31 cellular contexts compared by ENCODE assay signal in the genomic region with DNA sequence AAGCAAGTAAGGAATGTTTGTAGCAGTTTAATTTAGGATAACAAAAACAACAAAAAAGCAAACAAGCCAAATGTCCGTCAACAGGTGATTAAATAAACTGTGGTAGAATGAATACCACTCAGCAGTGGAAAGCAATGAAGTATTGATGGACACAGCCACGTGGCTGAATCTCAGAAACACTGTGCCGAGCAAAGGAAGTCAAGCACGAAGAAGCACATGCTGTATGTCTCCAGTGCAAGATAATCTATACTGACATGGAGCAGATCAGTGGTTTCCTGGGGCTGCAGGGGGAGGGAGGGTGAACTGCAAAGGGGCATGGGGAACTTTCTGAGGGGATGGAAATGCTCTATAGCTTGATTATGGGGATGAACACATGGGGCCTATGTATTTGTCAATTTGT.
"Had no signal": no experiment of that assay in that cellular context is flagged by ENCODE, and none has a peak within 500 bp of the region (broad histone marks: within the 10 kb centered on the region; RNA-seq: fewer than 3 reads in every experiment).

No MANE protein-coding gene starts in this region.

- H3K27ac Mint-ChIP-seq: activated B cell treated with CpG ODN at 0.5 μM for 24 hours; activated CD4-positive, alpha-beta memory T cell treated with anti-CD3 and anti-CD28 coated beads for 36 hours; activated naive CD4-positive, alpha-beta T cell treated with anti-CD3 and anti-CD28 coated beads, Interleukin-2, amount 10 ng/mL, durations not matched to agents 7 days and 5 days; activated naive CD8-positive, alpha-beta T cell; activated naive CD8-positive, alpha-beta T cell treated with anti-CD3 and anti-CD28 coated beads, Interleukin-2, amount 50 U/mL, for 24 hours; activated T-helper 1 cell treated with anti-CD3 and anti-CD28 coated beads, Interleukin-12 subunit alpha, Interleukin-12 subunit beta, Interleukin-2, Interleukin-4 antibody, amounts not matched to agents 30 ng/mL and 10 ng/mL and 1 ng/mL, durations not matched to agents 14 hours and 24 hours and 36 hours had no signal

- H3K36me3 ChIP-seq: cardiac muscle cell, SJSA1 had no signal

- H3K9me3 Mint-ChIP-seq: activated B cell treated with CpG ODN at 0.5 μM for 24 hours; activated naive CD8-positive, alpha-beta T cell treated with anti-CD3 and anti-CD28 coated beads, Interleukin-2, amount 50 U/mL, for 24 hours; activated T-helper 1 cell treated with anti-CD3 and anti-CD28 coated beads, Interleukin-12 subunit alpha, Interleukin-12 subunit beta, Interleukin-2, Interleukin-4 antibody, amounts not matched to agents 30 ng/mL and 10 ng/mL and 1 ng/mL, durations not matched to agents 14 hours and 24 hours and 36 hours; central memory CD8-positive, alpha-beta T cell had no signal

- H3K4me1 ChIP-seq: SJSA1 had no signal

- H3K4me3 ChIP-seq: cardiac muscle cell, K562, SJSA1 had no signal

- H3K4me1 Mint-ChIP-seq: activated B cell treated with CpG ODN at 0.5 μM for 24 hours; activated naive CD4-positive, alpha-beta T cell treated with anti-CD3 and anti-CD28 coated beads, Interleukin-2, amount 10 ng/mL, durations not matched to agents 7 days and 5 days; activated naive CD8-positive, alpha-beta T cell treated with anti-CD3 and anti-CD28 coated beads, Interleukin-2, amount 50 U/mL, for 24 hours; central memory CD8-positive, alpha-beta T cell had no signal

- H3K36me3 Mint-ChIP-seq: activated naive CD4-positive, alpha-beta T cell treated with anti-CD3 and anti-CD28 coated beads, Interleukin-2, amount 10 ng/mL, durations not matched to agents 7 days and 5 days; activated naive CD8-positive, alpha-beta T cell had no signal

- DNase-seq: activated B cell treated with CpG ODN at 0.5 μM for 24 hours; activated CD4-positive, alpha-beta memory T cell treated with anti-CD3 and anti-CD28 coated beads for 36 hours; activated CD4-positive, alpha-beta T cell treated with anti-CD3 and anti-CD28 coated beads for 4 hours; activated CD4-positive, alpha-beta T cell treated with anti-CD3 and anti-CD28 coated beads, Interleukin-2, amount 50 U/mL, for 1 hour; activated CD4-positive, CD25-positive, alpha-beta regulatory T cell treated with anti-CD3 and anti-CD28 coated beads, Interleukin-2, amount 50 U/mL, for 72 hours; activated CD8-positive, alpha-beta memory T cell treated with anti-CD3 and anti-CD28 coated beads, Interleukin-2, amount 50 U/mL, for 4 hours; activated naive CD4-positive, alpha-beta T cell treated with anti-CD3 and anti-CD28 coated beads, Interleukin-2, amount 10 ng/mL, durations not matched to agents 7 days and 5 days; activated naive CD8-positive, alpha-beta T cell treated with anti-CD3 and anti-CD28 coated beads, Interleukin-2, amount 50 U/mL, for 24 hours; activated T-cell treated with anti-CD3 and anti-CD28 coated beads for 4 hours; activated T-cell treated with anti-CD3 and anti-CD28 coated beads, Interleukin-2, amount 50 U/mL, for 4 hours; anterior cingulate cortex; NCI-H1092 treated with DMSO at 0.1 percent for 48 hours; NCI-H1417 treated with DMSO at 0.1 percent for 48 hours; NCI-H2029; NCI-H2171 treated with DMSO at 0.1 percent for 48 hours; NCI-H2227 treated with DMSO at 0.1 percent for 48 hours; NCI-H526 treated with DMSO at 0.1 percent for 48 hours; NCI-H774; SHP77; SW 1271; T-helper 1 cell; T-helper 2 cell; T-helper 9 cell had no signal

- H3K4me3 Mint-ChIP-seq: activated B cell treated with CpG ODN at 0.5 μM for 24 hours; activated CD4-positive, alpha-beta memory T cell treated with anti-CD3 and anti-CD28 coated beads for 36 hours; activated naive CD4-positive, alpha-beta T cell treated with anti-CD3 and anti-CD28 coated beads, Interleukin-2, amount 10 ng/mL, durations not matched to agents 7 days and 5 days; activated naive CD8-positive, alpha-beta T cell; activated naive CD8-positive, alpha-beta T cell treated with anti-CD3 and anti-CD28 coated beads, Interleukin-2, amount 50 U/mL, for 24 hours; activated T-cell treated with anti-CD3 and anti-CD28 coated beads, Interleukin-2, amount 50 U/mL, for 4 hours; activated T-helper 1 cell treated with anti-CD3 and anti-CD28 coated beads, Interleukin-12 subunit alpha, Interleukin-12 subunit beta, Interleukin-2, Interleukin-4 antibody, amounts not matched to agents 30 ng/mL and 10 ng/mL and 1 ng/mL, durations not matched to agents 14 hours and 24 hours and 36 hours; central memory CD8-positive, alpha-beta T cell had no signal

- ATAC-seq: activated naive CD8-positive, alpha-beta T cell treated with anti-CD3 and anti-CD28 coated beads, Interleukin-2, amount 50 U/mL, for 24 hours; activated T-cell treated with anti-CD3 and anti-CD28 coated beads, Interleukin-2, amount 50 U/mL, for 4 hours; K562; Panc1 had no signal

- H3K27me3 Mint-ChIP-seq: activated B cell treated with CpG ODN at 0.5 μM for 24 hours; activated CD4-positive, alpha-beta memory T cell treated with anti-CD3 and anti-CD28 coated beads for 36 hours had no signal

- H3K27ac ChIP-seq: cardiac muscle cell, SJSA1, VCaP had no signal

- H3K27me3 ChIP-seq: cardiac muscle cell, SJSA1 had no signal
